In genomic region chr1:167565922-167566321, GRCh38 we compare ENCODE assay signal across 19 cellular contexts.
"Had no signal": no experiment of that assay in that cellular context is flagged by ENCODE, and none has a peak within 500 bp of the region (broad histone marks: within the 10 kb centered on the region; RNA-seq: fewer than 3 reads in every experiment).

No MANE protein-coding gene starts in this region.

- H3K27ac ChIP-seq: ascending aorta, esophagus muscularis mucosa, heart right ventricle, left lung, tibial nerve, uterus had no signal

- H3K4me3 ChIP-seq: ascending aorta, esophagus muscularis mucosa, heart right ventricle, left lung, tibial nerve, uterus had no signal

- H3K4me1 ChIP-seq: ascending aorta, esophagus muscularis mucosa, uterus had no signal

- H3K36me3 Mint-ChIP-seq: activated naive CD4-positive, alpha-beta T cell treated with anti-CD3 and anti-CD28 coated beads, Interleukin-2, amount 50 U/mL, for 24 hours had no signal

- H3K4me3 Mint-ChIP-seq: activated CD4-positive, alpha-beta T cell treated with anti-CD3 and anti-CD28 coated beads for 36 hours; activated CD8-positive, alpha-beta T cell treated with anti-CD3 and anti-CD28 coated beads for 36 hours; activated naive CD4-positive, alpha-beta T cell treated with anti-CD3 and anti-CD28 coated beads, Interleukin-2, amount 50 U/mL, for 24 hours; nephron progenitor cell had no signal

- H3K9me3 Mint-ChIP-seq: activated CD8-positive, alpha-beta T cell treated with anti-CD3 and anti-CD28 coated beads for 36 hours; activated naive CD4-positive, alpha-beta T cell treated with anti-CD3 and anti-CD28 coated beads, Interleukin-2, amount 50 U/mL, for 24 hours had no signal

- H3K36me3 ChIP-seq: ascending aorta, esophagus muscularis mucosa, heart right ventricle, left lung, tibial nerve, uterus had no signal

- H3K4me1 Mint-ChIP-seq: activated CD4-positive, alpha-beta T cell treated with anti-CD3 and anti-CD28 coated beads for 36 hours; activated naive CD4-positive, alpha-beta T cell treated with anti-CD3 and anti-CD28 coated beads, Interleukin-2, amount 50 U/mL, for 24 hours had no signal

- H3K9me3 ChIP-seq: ascending aorta, esophagus muscularis mucosa, heart right ventricle, left lung, tibial nerve, uterus had no signal

- H3K27me3 ChIP-seq: ascending aorta, esophagus muscularis mucosa, heart right ventricle, left lung, tibial nerve, uterus had no signal

- DNase-seq: activated CD4-positive, alpha-beta T cell treated with anti-CD3 and anti-CD28 coated beads for 36 hours; activated CD8-positive, alpha-beta T cell treated with anti-CD3 and anti-CD28 coated beads for 36 hours; activated effector memory CD4-positive, alpha-beta T cell treated with Interleukin-2 at 50 U/mL for 16 hours; activated T-cell treated with anti-CD3 and anti-CD28 coated beads, Interleukin-2, amount 50 U/mL, for 48 hours; dermis blood vessel endothelial cell; effector memory CD4-positive, alpha-beta T cell; heart right ventricle; left lung; midbrain; nephron progenitor cell; occipital lobe; stimulated activated naive CD4-positive, alpha-beta T cell treated with Interleukin-2 at 50 U/mL for 16 hours; substantia nigra; uterus had no signal

- ATAC-seq: activated CD4-positive, alpha-beta T cell treated with anti-CD3 and anti-CD28 coated beads for 36 hours; activated CD8-positive, alpha-beta T cell treated with anti-CD3 and anti-CD28 coated beads for 36 hours; left lung had no signal

- H3K27me3 Mint-ChIP-seq: activated CD4-positive, alpha-beta T cell treated with anti-CD3 and anti-CD28 coated beads for 36 hours; activated CD8-positive, alpha-beta T cell treated with anti-CD3 and anti-CD28 coated beads for 36 hours; activated naive CD4-positive, alpha-beta T cell treated with anti-CD3 and anti-CD28 coated beads, Interleukin-2, amount 50 U/mL, for 24 hours had no signal

- H3K27ac Mint-ChIP-seq: activated CD4-positive, alpha-beta T cell treated with anti-CD3 and anti-CD28 coated beads for 36 hours; activated CD8-positive, alpha-beta T cell treated with anti-CD3 and anti-CD28 coated beads for 36 hours; activated naive CD4-positive, alpha-beta T cell treated with anti-CD3 and anti-CD28 coated beads, Interleukin-2, amount 50 U/mL, for 24 hours; progenitor cell of endocrine pancreas had no signal
